Comparison of ENCODE assay signal across 8 cellular contexts in the genomic region with DNA sequence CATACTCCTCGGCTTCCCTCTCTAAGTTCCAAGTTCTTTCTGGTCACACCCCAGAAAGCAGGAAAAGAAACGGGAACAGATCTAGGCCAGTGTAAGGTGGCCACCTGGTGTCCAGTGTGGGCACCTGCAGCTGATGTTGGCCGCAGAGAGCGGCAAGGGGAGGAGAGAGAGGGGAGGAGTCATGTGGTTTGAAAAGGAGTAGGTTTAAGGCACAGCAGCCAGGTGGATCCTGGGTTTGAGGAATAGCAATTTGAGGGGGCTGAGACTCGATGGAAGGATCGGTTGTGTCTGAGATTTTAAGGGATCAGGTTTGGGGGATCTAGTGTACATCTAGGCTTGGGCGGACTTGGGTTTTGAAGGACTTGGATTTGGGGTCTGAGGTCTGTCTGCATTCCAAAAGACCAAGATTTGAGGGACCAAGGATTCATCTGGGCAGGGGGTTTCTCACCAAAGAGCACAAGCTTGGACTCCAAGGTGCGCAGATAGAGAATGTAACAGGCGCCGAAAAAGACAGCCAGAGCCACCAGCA. TPM values are rescaled to one million over a fixed set of nuclear protein-coding genes. Genes with fewer than 3 reads are reported as not detected.
A peak's percentile ranks its signal among the peaks of the same experiment; 100 is the strongest.
DNase-seq lines count a peak whose midpoint lies in the region; ATAC-seq and TF ChIP-seq lines count a peak whose summit lies in the region.

No MANE protein-coding gene starts in this region.

- peak overlapping the region; percentile 89 for H3K4me3 Mint-ChIP-seq in activated CD8-positive, alpha-beta T cell treated with anti-CD3 and anti-CD28 coated beads, Interleukin-2, amount 10 ng/mL, durations not matched to agents 7 days and 5 days
- peak overlapping the region; percentile 97 for H3K4me3 Mint-ChIP-seq in type B pancreatic cell

- H3K4me1 Mint-ChIP-seq in activated CD8-positive, alpha-beta T cell treated with anti-CD3 and anti-CD28 coated beads, Interleukin-2, amount 10 ng/mL, durations not matched to agents 7 days and 5 days (ENCODE audit: low read depth): peaks cover 20% of the 10 kb centered on the region
- peaks cover 21% of the 10 kb centered on the region for H3K4me1 Mint-ChIP-seq in type B pancreatic cell (ENCODE audit: unreplicated experiment)

- TF ChIP-seq CTCF in esophagus squamous epithelium (IDR thresholded peaks at IDR 0.05): peak; percentile 62 to 91 (median 83)
- TF ChIP-seq CTCF in type B pancreatic cell (conservative IDR thresholded peaks at IDR 0.05): peak; percentile 86

- no peaks in the 10 kb centered on the region for H3K27me3 ChIP-seq in esophagus squamous epithelium
- no peaks in the 10 kb centered on the region for H3K27me3 ChIP-seq in mucosa of rectum (ENCODE audit: control insufficient read depth in 2 of 2, insufficient read depth in 2 of 2, low read length in 2 of 2)

- H3K36me3 ChIP-seq in esophagus squamous epithelium (peaks cover 0 to 24% (median 8%) of the 10 kb centered on the region in 3 donors), mucosa of rectum (ENCODE audit: control insufficient read depth in 2 of 2, insufficient read depth in 2 of 2, low read length in 2 of 2) (peaks cover 0 to 2% of the 10 kb centered on the region in 2 donors)

- H3K27me3 Mint-ChIP-seq in activated CD8-positive, alpha-beta T cell treated with anti-CD3 and anti-CD28 coated beads, Interleukin-2, amount 10 ng/mL, durations not matched to agents 7 days and 5 days (ENCODE audit: low read depth): no peaks in the 10 kb centered on the region
- no peaks in the 10 kb centered on the region for H3K27me3 Mint-ChIP-seq in type B pancreatic cell

- H3K9ac ChIP-seq in mucosa of rectum (ENCODE audit: low read depth in 1 of 2, low read length in 2 of 2): peak overlapping the region; percentile 93 to 99

- POLR2A ChIA-PET in activated CD8-positive, alpha-beta T cell treated with anti-CD3 and anti-CD28 coated beads, Interleukin-2, amount 10 ng/mL, durations not matched to agents 7 days and 5 days (lab: Charles Lee): interaction anchor here (0.8 to 3.9 kb wide), 3 partner anchors 12 to 85 kb away, joined by 3 to 14 read pairs (median 3); no protein-coding TSS in a partner anchor

- 10 to 13% methylated on average over 8 to 10 of the region's 10 CpGs for WGBS in esophagus squamous epithelium, 2 donors

- H3K9me3 ChIP-seq in esophagus squamous epithelium: no peaks in the 10 kb centered on the region
- H3K9me3 ChIP-seq in mucosa of rectum (ENCODE audit: control insufficient read depth in 2 of 2, low read length in 2 of 2): no peaks in the 10 kb centered on the region

- H3K4me3 ChIP-seq in esophagus squamous epithelium (peak overlapping the region; percentile 82 to 95 (median 86)), mucosa of rectum (ENCODE audit: low read length in 2 of 2) (peak overlapping the region; percentile 87 to 94)

- no peaks in the 10 kb centered on the region for H3K9me3 Mint-ChIP-seq in activated CD8-positive, alpha-beta T cell treated with anti-CD3 and anti-CD28 coated beads, Interleukin-2, amount 10 ng/mL, durations not matched to agents 7 days and 5 days (ENCODE audit: insufficient read depth)
- H3K9me3 Mint-ChIP-seq in type B pancreatic cell: peaks cover 5% of the 10 kb centered on the region

- DNase-seq in COR-L47 (lab: John Stamatoyannopoulos, UW) (peak; percentile 73), HCEC 1CT (peak; percentile 72), NCI-H446 treated with DMSO at 0.1 percent for 48 hours (lab: John Stamatoyannopoulos, UW) (peak; percentile 17), esophagus squamous epithelium (lab: John Stamatoyannopoulos, UW) (no peak), type B pancreatic cell (ENCODE audit: extremely low spot score, unreplicated experiment) (no peak)
- peak; percentile 65 for DNase-seq in activated CD8-positive, alpha-beta T cell treated with anti-CD3 and anti-CD28 coated beads, Interleukin-2, amount 10 ng/mL, durations not matched to agents 7 days and 5 days

- H3K27ac Mint-ChIP-seq in activated CD8-positive, alpha-beta T cell treated with anti-CD3 and anti-CD28 coated beads, Interleukin-2, amount 10 ng/mL, durations not matched to agents 7 days and 5 days: peak overlapping the region; percentile 78
- H3K27ac Mint-ChIP-seq in type B pancreatic cell: peak overlapping the region; percentile 93

- CTCF ChIA-PET in activated CD8-positive, alpha-beta T cell treated with anti-CD3 and anti-CD28 coated beads, Interleukin-2, amount 10 ng/mL, durations not matched to agents 7 days and 5 days (lab: Charles Lee): interaction anchor here (1.0 to 4.3 kb wide), 9 partner anchors 12 to 166 kb away, joined by 3 to 31 read pairs (median 7); a partner anchor contains a TSS

- H3K4me1 ChIP-seq in esophagus squamous epithelium: peaks cover 11 to 26% (median 11%) of the 10 kb centered on the region in 3 donors
- peaks cover 19 to 25% of the 10 kb centered on the region in 2 donors for H3K4me1 ChIP-seq in mucosa of rectum (ENCODE audit: control insufficient read depth in 2 of 2, insufficient read depth in 2 of 2, low read length in 2 of 2)

- intact Hi-C loops in esophagus squamous epithelium (cut with DNase I): loop anchor here (10.0 kb wide), 1 partner anchor 83 kb away; a partner anchor contains a TSS

- H3K36me3 Mint-ChIP-seq in activated CD8-positive, alpha-beta T cell treated with anti-CD3 and anti-CD28 coated beads, Interleukin-2, amount 10 ng/mL, durations not matched to agents 7 days and 5 days (ENCODE audit: low read depth): peaks cover 7% of the 10 kb centered on the region
- no peaks in the 10 kb centered on the region for H3K36me3 Mint-ChIP-seq in type B pancreatic cell

- ATAC-seq in activated CD8-positive, alpha-beta T cell treated with anti-CD3 and anti-CD28 coated beads, Interleukin-2, amount 10 ng/mL, durations not matched to agents 7 days and 5 days: peak; percentile 14
- ATAC-seq in HG03460 (IDR thresholded peaks at IDR 0.05; ENCODE audit: unreplicated experiment): no peak

- TF ChIP-seq POLR2A in esophagus squamous epithelium (IDR thresholded peaks at IDR 0.05): no peak

- H3K27ac ChIP-seq in esophagus squamous epithelium: peak overlapping the region; percentile 92 to 98 (median 94)
- peak overlapping the region; percentile 98 for H3K27ac ChIP-seq in mucosa of rectum (ENCODE audit: low read depth in 2 of 2, low read length in 2 of 2)

RNA-seq across cellular contexts. Expression of a gene that starts 1.2 kb away (rescaled TPM):
- total RNA-seq in activated CD8-positive, alpha-beta T cell treated with anti-CD3 and anti-CD28 coated beads, Interleukin-2, amount 10 ng/mL, durations not matched to agents 7 days and 5 days: 10 to 100 TPM; 63.0 to 63.4 TPM
- total RNA-seq in esophagus squamous epithelium (100 to 1,000 TPM in 3 of 4 donors, 10 to 100 TPM in 1; 47.4 to 113 (median 103) TPM), type B pancreatic cell (ENCODE audit: low replicate concordance) (124 and 140 TPM in 2 replicates)

RNA-seq across cellular contexts. Expression of a gene that starts 29.7 kb away (rescaled TPM):
- 1 to 10 TPM in 1 of 2 experiments, under 1 TPM in 1; 0.84 to 1.1 TPM for total RNA-seq in activated CD8-positive, alpha-beta T cell treated with anti-CD3 and anti-CD28 coated beads, Interleukin-2, amount 10 ng/mL, durations not matched to agents 7 days and 5 days
- not detected for total RNA-seq in esophagus squamous epithelium
- 0.17 and 0.24 TPM in 2 replicates for total RNA-seq in type B pancreatic cell (ENCODE audit: low replicate concordance)

RNA-seq across cellular contexts. Expression of a gene that starts 36.1 kb away (rescaled TPM):
- 1 to 10 TPM; 2.3 to 3.3 TPM for total RNA-seq in activated CD8-positive, alpha-beta T cell treated with anti-CD3 and anti-CD28 coated beads, Interleukin-2, amount 10 ng/mL, durations not matched to agents 7 days and 5 days
- total RNA-seq in esophagus squamous epithelium (under 1 TPM in 2 of 4 donors, not detected in 2; 0.19 to 0.42 TPM), type B pancreatic cell (ENCODE audit: low replicate concordance) (5.6 TPM in 1 of 2 replicates, not detected in the other)

Comparison
In these comparisons a context has a peak if more than half of its experiments do, and no peak if none do; other contexts are left out.
1. DNase-seq: peak in COR-L47 (single experiment), HCEC 1CT (single experiment), NCI-H446 treated with DMSO at 0.1 percent for 48 hours (single experiment) and activated CD8-positive, alpha-beta T cell treated with anti-CD3 and anti-CD28 coated beads, Interleukin-2, amount 10 ng/mL, durations not matched to agents 7 days and 5 days (single experiment); none in esophagus squamous epithelium (single experiment) and type B pancreatic cell (single experiment).